Comparison of ENCODE assay signal across 1 cellular context in genomic region chr14:50045039-50045711, GRCh38.
TF ChIP-seq lines count a peak whose summit lies in the region.

No MANE protein-coding gene starts in this region.

TF ChIP-seq in HepG2, 621 proteins besides CTCF, POLR2A, EP300 and RAD21 (continued from another document and continues in another):
- TF ChIP-seq KDM6A (CRISPR knock-in tag; IDR thresholded peaks at IDR 0.05; ENCODE audit: low read depth): 0 out of 2 replicates have a peak, but pooled peaks have one; percentile 30
- TF ChIP-seq, protein P1, sequence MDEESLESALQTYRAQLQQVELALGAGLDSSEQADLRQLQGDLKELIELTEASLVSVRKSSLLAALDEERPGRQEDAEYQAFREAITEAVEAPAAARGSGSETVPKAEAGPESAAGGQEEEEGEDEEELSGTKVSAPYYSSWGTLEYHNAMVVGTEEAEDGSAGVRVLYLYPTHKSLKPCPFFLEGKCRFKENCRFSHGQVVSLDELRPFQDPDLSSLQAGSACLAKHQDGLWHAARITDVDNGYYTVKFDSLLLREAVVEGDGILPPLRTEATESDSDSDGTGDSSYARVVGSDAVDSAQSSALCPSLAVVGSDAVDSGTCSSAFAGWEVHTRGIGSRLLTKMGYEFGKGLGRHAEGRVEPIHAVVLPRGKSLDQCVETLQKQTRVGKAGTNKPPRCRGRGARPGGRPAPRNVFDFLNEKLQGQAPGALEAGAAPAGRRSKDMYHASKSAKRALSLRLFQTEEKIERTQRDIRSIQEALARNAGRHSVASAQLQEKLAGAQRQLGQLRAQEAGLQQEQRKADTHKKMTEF (CRISPR knock-in tag; IDR thresholded peaks at IDR 0.05): peak; percentile 74
- TF ChIP-seq, protein P2, sequence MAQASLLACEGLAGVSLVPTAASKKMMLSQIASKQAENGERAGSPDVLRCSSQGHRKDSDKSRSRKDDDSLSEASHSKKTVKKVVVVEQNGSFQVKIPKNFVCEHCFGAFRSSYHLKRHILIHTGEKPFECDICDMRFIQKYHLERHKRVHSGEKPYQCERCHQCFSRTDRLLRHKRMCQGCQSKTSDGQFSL (CRISPR knock-in tag; IDR thresholded peaks at IDR 0.05): no peak
- TF ChIP-seq, protein P3, sequence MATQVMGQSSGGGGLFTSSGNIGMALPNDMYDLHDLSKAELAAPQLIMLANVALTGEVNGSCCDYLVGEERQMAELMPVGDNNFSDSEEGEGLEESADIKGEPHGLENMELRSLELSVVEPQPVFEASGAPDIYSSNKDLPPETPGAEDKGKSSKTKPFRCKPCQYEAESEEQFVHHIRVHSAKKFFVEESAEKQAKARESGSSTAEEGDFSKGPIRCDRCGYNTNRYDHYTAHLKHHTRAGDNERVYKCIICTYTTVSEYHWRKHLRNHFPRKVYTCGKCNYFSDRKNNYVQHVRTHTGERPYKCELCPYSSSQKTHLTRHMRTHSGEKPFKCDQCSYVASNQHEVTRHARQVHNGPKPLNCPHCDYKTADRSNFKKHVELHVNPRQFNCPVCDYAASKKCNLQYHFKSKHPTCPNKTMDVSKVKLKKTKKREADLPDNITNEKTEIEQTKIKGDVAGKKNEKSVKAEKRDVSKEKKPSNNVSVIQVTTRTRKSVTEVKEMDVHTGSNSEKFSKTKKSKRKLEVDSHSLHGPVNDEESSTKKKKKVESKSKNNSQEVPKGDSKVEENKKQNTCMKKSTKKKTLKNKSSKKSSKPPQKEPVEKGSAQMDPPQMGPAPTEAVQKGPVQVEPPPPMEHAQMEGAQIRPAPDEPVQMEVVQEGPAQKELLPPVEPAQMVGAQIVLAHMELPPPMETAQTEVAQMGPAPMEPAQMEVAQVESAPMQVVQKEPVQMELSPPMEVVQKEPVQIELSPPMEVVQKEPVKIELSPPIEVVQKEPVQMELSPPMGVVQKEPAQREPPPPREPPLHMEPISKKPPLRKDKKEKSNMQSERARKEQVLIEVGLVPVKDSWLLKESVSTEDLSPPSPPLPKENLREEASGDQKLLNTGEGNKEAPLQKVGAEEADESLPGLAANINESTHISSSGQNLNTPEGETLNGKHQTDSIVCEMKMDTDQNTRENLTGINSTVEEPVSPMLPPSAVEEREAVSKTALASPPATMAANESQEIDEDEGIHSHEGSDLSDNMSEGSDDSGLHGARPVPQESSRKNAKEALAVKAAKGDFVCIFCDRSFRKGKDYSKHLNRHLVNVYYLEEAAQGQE (IDR thresholded peaks at IDR 0.05; ENCODE audit: borderline replicate concordance in 1 of 2, low read depth in 1 of 2, low read length in 2 of 2): peak in 1 of 2 experiments; percentile 35; a peak in 1 of 4 replicates
- TF ChIP-seq BRCA1 (CRISPR knock-in tag; IDR thresholded peaks at IDR 0.05): peak; percentile 31; the same call in 1 of the 2 replicates
- TF ChIP-seq HMG20B (CRISPR knock-in tag; conservative IDR thresholded peaks at IDR 0.05): 0 out of 2 replicates have a peak, but pooled peaks have one; percentile 15
- peak; percentile 82 for TF ChIP-seq BRD4 (CRISPR knock-in tag; IDR thresholded peaks at IDR 0.05)
- TF ChIP-seq ZNF619 (CRISPR knock-in tag; IDR thresholded peaks at IDR 0.05): peak; percentile 36; the same call in 1 of the 2 replicates
- peak; percentile 55; the same call in 1 of the 2 replicates for TF ChIP-seq ONECUT2 (CRISPR knock-in tag; IDR thresholded peaks at IDR 0.05)
- peak; percentile 81; the same call in 1 of the 2 replicates for TF ChIP-seq AHR (CRISPR knock-in tag; IDR thresholded peaks at IDR 0.05)
- no peak for TF ChIP-seq ZNF567 (CRISPR knock-in tag; IDR thresholded peaks at IDR 0.05; ENCODE audit: borderline replicate concordance)
- 0 out of 2 replicates have a peak, but pooled peaks have one; percentile 37 for TF ChIP-seq ZNF224 (CRISPR knock-in tag; IDR thresholded peaks at IDR 0.05)
- TF ChIP-seq ZBTB37 (CRISPR knock-in tag; IDR thresholded peaks at IDR 0.05): 0 out of 2 replicates have a peak, but pooled peaks have one; percentile 43
- TF ChIP-seq RAD51 (IDR thresholded peaks at IDR 0.05; ENCODE audit: borderline replicate concordance): no peak
- peak; percentile 47; the same call in 1 of the 2 replicates for TF ChIP-seq MTA1 (CRISPR knock-in tag; IDR thresholded peaks at IDR 0.05; ENCODE audit: borderline replicate concordance)
- peak; percentile 72; the same call in 1 of the 2 replicates for TF ChIP-seq CENPBD1 (CRISPR knock-in tag; IDR thresholded peaks at IDR 0.05; ENCODE audit: borderline replicate concordance, low read depth)
- 0 out of 2 replicates have a peak, but pooled peaks have one; percentile 64 for TF ChIP-seq ZNF879 (CRISPR knock-in tag; IDR thresholded peaks at IDR 0.05)
- TF ChIP-seq, protein P4, sequence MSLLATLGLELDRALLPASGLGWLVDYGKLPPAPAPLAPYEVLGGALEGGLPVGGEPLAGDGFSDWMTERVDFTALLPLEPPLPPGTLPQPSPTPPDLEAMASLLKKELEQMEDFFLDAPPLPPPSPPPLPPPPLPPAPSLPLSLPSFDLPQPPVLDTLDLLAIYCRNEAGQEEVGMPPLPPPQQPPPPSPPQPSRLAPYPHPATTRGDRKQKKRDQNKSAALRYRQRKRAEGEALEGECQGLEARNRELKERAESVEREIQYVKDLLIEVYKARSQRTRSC (CRISPR knock-in tag; IDR thresholded peaks at IDR 0.05; ENCODE audit: low read depth): 0 out of 2 replicates have a peak, but pooled peaks have one; percentile 85
- TF ChIP-seq HOXA5 (CRISPR knock-in tag; IDR thresholded peaks at IDR 0.05): peak; percentile 56; the same call in 1 of the 2 replicates
- TF ChIP-seq ATF7-NPFF (CRISPR knock-in tag; IDR thresholded peaks at IDR 0.05; ENCODE audit: low read depth): no peak
- TF ChIP-seq ZNF124 (CRISPR knock-in tag; IDR thresholded peaks at IDR 0.05): peak; percentile 68; the same call in 1 of the 2 replicates
- peak; percentile 77 for TF ChIP-seq ARID5B (CRISPR knock-in tag; IDR thresholded peaks at IDR 0.05)
- TF ChIP-seq KAT8 (CRISPR knock-in tag; IDR thresholded peaks at IDR 0.05): peak; percentile 79
- TF ChIP-seq HNF4G (IDR thresholded peaks at IDR 0.05; ENCODE audit: borderline replicate concordance, low read depth, low read length): peak; percentile 71; the same call in 1 of the 2 replicates
- TF ChIP-seq HNF4G (CRISPR knock-in tag; IDR thresholded peaks at IDR 0.05; ENCODE audit: borderline replicate concordance, low read depth): peak; percentile 55; the same call in 1 of the 2 replicates
- TF ChIP-seq ZNF513 (CRISPR knock-in tag; conservative IDR thresholded peaks at IDR 0.05): no peak
- peak; percentile 53; the same call in 1 of the 2 replicates for TF ChIP-seq POLR2G (IDR thresholded peaks at IDR 0.05; ENCODE audit: low read depth, low read length)
- peak; percentile 84 for TF ChIP-seq ZNF264 (CRISPR knock-in tag; IDR thresholded peaks at IDR 0.05)
- no peak for TF ChIP-seq MYNN (CRISPR knock-in tag; IDR thresholded peaks at IDR 0.05; ENCODE audit: low read depth)
- no peak for TF ChIP-seq FOXP1 (IDR thresholded peaks at IDR 0.05)
- peak; percentile 77 for TF ChIP-seq FOXP1 (CRISPR knock-in tag; IDR thresholded peaks at IDR 0.05)
- no peak for TF ChIP-seq ZNF414 (CRISPR knock-in tag; IDR thresholded peaks at IDR 0.05)
- TF ChIP-seq GATAD2A (CRISPR knock-in tag; IDR thresholded peaks at IDR 0.05): peak; percentile 67; the same call in 1 of the 2 replicates
- TF ChIP-seq, protein P5, sequence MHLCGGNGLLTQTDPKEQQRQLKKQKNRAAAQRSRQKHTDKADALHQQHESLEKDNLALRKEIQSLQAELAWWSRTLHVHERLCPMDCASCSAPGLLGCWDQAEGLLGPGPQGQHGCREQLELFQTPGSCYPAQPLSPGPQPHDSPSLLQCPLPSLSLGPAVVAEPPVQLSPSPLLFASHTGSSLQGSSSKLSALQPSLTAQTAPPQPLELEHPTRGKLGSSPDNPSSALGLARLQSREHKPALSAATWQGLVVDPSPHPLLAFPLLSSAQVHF (CRISPR knock-in tag; IDR thresholded peaks at IDR 0.05): 0 out of 2 replicates have a peak, but pooled peaks have one; percentile 41
- TF ChIP-seq NFKB2 (CRISPR knock-in tag; IDR thresholded peaks at IDR 0.05; ENCODE audit: borderline replicate concordance): peak; percentile 92
- no peak for TF ChIP-seq ATF7 (IDR thresholded peaks at IDR 0.05)
- no peak; the same call in 1 of the 2 replicates for TF ChIP-seq ATF7 (CRISPR knock-in tag; IDR thresholded peaks at IDR 0.05)
- TF ChIP-seq ZBTB42 (CRISPR knock-in tag; IDR thresholded peaks at IDR 0.05): no peak
- peak; percentile 69 for TF ChIP-seq MIXL1 (CRISPR knock-in tag; IDR thresholded peaks at IDR 0.05)
- TF ChIP-seq SIN3B (IDR thresholded peaks at IDR 0.05; ENCODE audit: low read length): no peak
- TF ChIP-seq ISX (CRISPR knock-in tag; conservative IDR thresholded peaks at IDR 0.05): 0 out of 2 replicates have a peak, but pooled peaks have one; percentile 28
- TF ChIP-seq KLF16 (CRISPR knock-in tag; IDR thresholded peaks at IDR 0.05): peak in 1 of 2 experiments; percentile 62; a peak in 2 of 4 replicates
- peak; percentile 49; the same call in 1 of the 2 replicates for TF ChIP-seq MXD4 (CRISPR knock-in tag; IDR thresholded peaks at IDR 0.05)
- TF ChIP-seq ZNF672 (CRISPR knock-in tag; IDR thresholded peaks at IDR 0.05): no peak
- TF ChIP-seq HDAC1 (CRISPR knock-in tag; IDR thresholded peaks at IDR 0.05): peak; percentile 60; the same call in 1 of the 2 replicates
- 0 out of 2 replicates have a peak, but pooled peaks have one; percentile 39 for TF ChIP-seq THAP9 (CRISPR knock-in tag; IDR thresholded peaks at IDR 0.05; ENCODE audit: borderline replicate concordance)
